In genomic region chr3:45929042-45929679, GRCh38 we compare ENCODE assay signal across 8 cellular contexts. TPM values are rescaled to one million over a fixed set of nuclear protein-coding genes. Genes with fewer than 3 reads are reported as not detected.
DNase-seq lines count a peak whose midpoint lies in the region; ATAC-seq and TF ChIP-seq lines count a peak whose summit lies in the region.

No MANE protein-coding gene starts in this region.

- TF ChIP-seq CTCF in MCF 10A (IDR thresholded peaks at IDR 0.05; ENCODE audit: unreplicated experiment) (peak; percentile 61), liver (IDR thresholded peaks at IDR 0.05; ENCODE audit: low read depth, low read length, missing input control) (peak; percentile 69)

- no TSS peak for BruUV-seq in MCF 10A (replicated peaks; lab: Mats Ljungman, UMichigan)

- no peak overlapping the region for H3K4me3 Mint-ChIP-seq in MCF 10A (ENCODE audit: unreplicated experiment)

- CTCF ChIA-PET in MCF 10A (lab: Yijun Ruan, JAX), result interaction anchor here (0.5 to 7.2 kb wide), 17 partner anchors 8 to 897 kb away, joined by 3 to 64 read pairs (median 4); no protein-coding TSS in a partner anchor

- DNase-seq in EL (peak; percentile 48), HK-2 (ENCODE audit: unreplicated experiment) (peak; percentile 39), UCSD-AML1 (lab: John Stamatoyannopoulos, UW; ENCODE audit: unreplicated experiment) (peak; percentile 61), MCF 10A (ENCODE audit: unreplicated experiment) (peak; percentile 51), NCI-H2107 (lab: John Stamatoyannopoulos, UW) (no peak)
- DNase-seq in stimulated activated CD8-positive, alpha-beta memory T cell treated with anti-CD3 and anti-CD28 coated beads, Interleukin-15, amount 100 ng/mL, for 1 hour (ENCODE audit: low read depth), result peak; percentile 34

- no peaks in the 10 kb centered on the region for H3K27me3 Mint-ChIP-seq in MCF 10A (ENCODE audit: insufficient read depth, unreplicated experiment)

- POLR2A ChIA-PET in MCF 10A (lab: Yijun Ruan, JAX), result interaction anchor here (0.6 kb wide), 1 partner anchor 40 kb away, joined by 3 read pairs; no protein-coding TSS in a partner anchor

- H3K27ac Mint-ChIP-seq in MCF 10A (ENCODE audit: low read depth, unreplicated experiment), result no peak overlapping the region

- peaks cover 17 to 60% (median 37%) of the 10 kb centered on the region in 4 donors for H3K36me3 ChIP-seq in liver (ENCODE audit: control insufficient read depth in 4 of 4, insufficient read depth in 3 of 4, low read depth in 1 of 4, low read length in 3 of 4)

- no peaks in the 10 kb centered on the region for H3K4me1 Mint-ChIP-seq in MCF 10A (ENCODE audit: insufficient read depth, unreplicated experiment)

- no peak overlapping the region for H3K27ac ChIP-seq in liver (ENCODE audit: low read depth in 1 of 2, low read length in 2 of 2)

- H3K27me3 ChIP-seq in liver (ENCODE audit: control insufficient read depth in 4 of 4, insufficient read depth in 4 of 4, low read length in 3 of 4), result no peaks in the 10 kb centered on the region

- H3K9me3 Mint-ChIP-seq in MCF 10A (ENCODE audit: unreplicated experiment), result no peaks in the 10 kb centered on the region

- H3K9me3 ChIP-seq in liver (ENCODE audit: control insufficient read depth in 4 of 4, low read length in 3 of 4), result no peaks in the 10 kb centered on the region

- peak; percentile 82 to 86 for TF ChIP-seq RAD21 in liver (IDR thresholded peaks at IDR 0.05)

- no peaks in the 10 kb centered on the region for H3K4me1 ChIP-seq in liver (ENCODE audit: control insufficient read depth in 4 of 4, insufficient read depth in 4 of 4, low read length in 3 of 4)

- ATAC-seq in GM21367 (IDR thresholded peaks at IDR 0.05; ENCODE audit: unreplicated experiment), result no peak

- intact Hi-C loops in MCF 10A (cut with micrococcal nuclease), result loop anchor here (1.0 to 5.0 kb wide), 2 partner anchors 87 to 168 kb away; partner anchors contain the start of gene LZTFL1

- 72% methylated on average over 9 of the region's 9 CpGs for WGBS in liver

- no peak overlapping the region for H3K9ac ChIP-seq in liver (ENCODE audit: low read depth in 1 of 2, low read length in 2 of 2)

- H3K36me3 Mint-ChIP-seq in MCF 10A (ENCODE audit: insufficient read depth, unreplicated experiment), result peaks cover 30% of the 10 kb centered on the region

- no peak overlapping the region for H3K4me3 ChIP-seq in liver (ENCODE audit: low read depth in 1 of 3, low read length in 3 of 3)

TF ChIP-seq in liver, 16 proteins besides CTCF, POLR2A, EP300 and RAD21:
- TF ChIP-seq HNF4G (IDR thresholded peaks at IDR 0.05) (no peak), GABPA (IDR thresholded peaks at IDR 0.05 in 1 of 2, conservative IDR thresholded peaks at IDR 0.05 in 1 of 2) (no peak)

RNA-seq across cellular contexts. Expression of gene CXCR6, which starts 14.1 kb away (rescaled TPM):
- total RNA-seq in MCF 10A (2022) (not detected in 2 replicates), liver (1 to 10 TPM in 1 of 2 donors, under 1 TPM in 1; 0.75 to 2.9 TPM)
- 1 to 10 TPM in 1 of 2 donors, under 1 TPM in 1; 0.60 to 1.2 TPM for polyA plus RNA-seq in liver

RNA-seq across cellular contexts. Expression of gene CCR9, which starts 42.8 kb away (rescaled TPM):
- not detected in 2 replicates for total RNA-seq in MCF 10A (2022)
- under 1 TPM in 1 of 2 donors, not detected in 1; 0.28 TPM for total RNA-seq in liver
- not detected for polyA plus RNA-seq in liver
